Comparison of ENCODE assay signal across 28 cellular contexts in the genomic region with DNA sequence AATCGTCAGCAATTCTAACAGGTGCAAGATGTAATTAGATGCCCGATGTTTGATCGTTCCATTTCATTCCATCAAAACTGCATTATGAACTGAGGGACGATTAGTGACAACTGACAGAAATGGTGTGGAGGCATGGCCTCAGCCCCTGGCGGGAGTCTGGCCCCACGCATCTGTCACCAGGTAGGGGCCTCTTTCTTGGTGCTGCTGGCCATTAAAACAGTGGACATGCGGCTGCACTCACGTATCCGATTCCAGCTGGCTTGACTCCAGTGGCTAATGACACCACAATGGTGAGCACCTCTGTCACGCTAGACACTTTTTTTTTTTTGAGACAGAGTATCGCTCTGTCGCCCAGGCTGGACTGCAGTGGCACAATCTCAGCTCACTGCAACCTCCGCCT.
"Had no signal": no experiment of that assay in that cellular context is flagged by ENCODE, and none has a peak within 500 bp of the region (broad histone marks: within the 10 kb centered on the region; RNA-seq: fewer than 3 reads in every experiment).

No MANE protein-coding gene starts in this region.

- ATAC-seq: activated CD4-positive, CD25-positive, alpha-beta regulatory T cell treated with anti-CD3 and anti-CD28 coated beads, Interleukin-2, amount 50 U/mL, for 24 hours; activated CD8-positive, alpha-beta memory T cell treated with anti-CD3 and anti-CD28 coated beads, Interleukin-2, amount 10 ng/mL, durations not matched to agents 7 days and 5 days; activated CD8-positive, alpha-beta T cell treated with anti-CD3 and anti-CD28 coated beads for 36 hours; activated naive CD4-positive, alpha-beta T cell treated with anti-CD3 and anti-CD28 coated beads, Interleukin-2, amount 50 U/mL, for 72 hours; activated T-cell treated with anti-CD3 and anti-CD28 coated beads, Interleukin-2, amount 50 U/mL, for 72 hours; gastroesophageal sphincter; T-helper 17 cell had no signal

- DNase-seq: activated B cell treated with CpG ODN at 0.5 μM for 24 hours; activated CD4-positive, alpha-beta T cell treated with anti-CD3 and anti-CD28 coated beads for 48 hours; activated CD4-positive, alpha-beta T cell treated with anti-CD3 and anti-CD28 coated beads, Interleukin-2, amount 50 U/mL, for 1 hour; activated CD4-positive, alpha-beta T cell treated with anti-CD3 and anti-CD28 coated beads, Interleukin-2, amount 50 U/mL, for 48 hours; activated CD8-positive, alpha-beta memory T cell treated with anti-CD3 and anti-CD28 coated beads, Interleukin-2, amount 10 ng/mL, durations not matched to agents 7 days and 5 days; activated CD8-positive, alpha-beta memory T cell treated with anti-CD3 and anti-CD28 coated beads, Interleukin-2, amount 50 U/mL, for 4 hours; activated CD8-positive, alpha-beta T cell treated with anti-CD3 and anti-CD28 coated beads for 36 hours; activated gamma-delta T cell; activated naive CD4-positive, alpha-beta T cell; activated naive CD4-positive, alpha-beta T cell treated with anti-CD3 and anti-CD28 coated beads, Interleukin-2, amount 10 ng/mL, durations not matched to agents 7 days and 5 days; activated naive CD8-positive, alpha-beta T cell treated with anti-CD3 and anti-CD28 coated beads, Interleukin-2, amount 10 ng/mL, durations not matched to agents 7 days and 5 days; activated T-cell treated with anti-CD3 and anti-CD28 coated beads for 4 hours; activated T-cell treated with anti-CD3 and anti-CD28 coated beads, Interleukin-2, amount 50 U/mL, for 24 hours; activated T-cell treated with anti-CD3 and anti-CD28 coated beads, Interleukin-2, amount 50 U/mL, for 72 hours; central memory CD4-positive, alpha-beta T cell; cerebellar nuclear complex; colonic mucosa; effector CD8-positive, alpha-beta T cell; esophagus squamous epithelium; foreskin melanocyte; T-helper 17 cell; T1000; WERI-Rb-1 had no signal

- H3K4me3 Mint-ChIP-seq: activated B cell treated with CpG ODN at 0.5 μM for 24 hours; activated CD8-positive, alpha-beta memory T cell treated with anti-CD3 and anti-CD28 coated beads, Interleukin-2, amount 10 ng/mL, durations not matched to agents 7 days and 5 days; activated CD8-positive, alpha-beta T cell treated with anti-CD3 and anti-CD28 coated beads for 36 hours; activated naive CD4-positive, alpha-beta T cell treated with anti-CD3 and anti-CD28 coated beads, Interleukin-2, amount 10 ng/mL, durations not matched to agents 7 days and 5 days; activated naive CD8-positive, alpha-beta T cell treated with anti-CD3 and anti-CD28 coated beads, Interleukin-2, amount 10 ng/mL, durations not matched to agents 7 days and 5 days; activated T-cell treated with anti-CD3 and anti-CD28 coated beads, Interleukin-2, amount 50 U/mL, for 24 hours; activated T-cell treated with anti-CD3 and anti-CD28 coated beads, Interleukin-2, amount 50 U/mL, for 72 hours; brain; T-helper 17 cell; T-helper 2 cell treated with Interferon-gamma antibody and Interleukin-4, amounts not matched to agents 5 μg/mL and 100 μg/mL, for 36 hours had no signal

- H3K27me3 Mint-ChIP-seq: activated B cell treated with CpG ODN at 0.5 μM for 24 hours; activated CD8-positive, alpha-beta memory T cell treated with anti-CD3 and anti-CD28 coated beads, Interleukin-2, amount 10 ng/mL, durations not matched to agents 7 days and 5 days; activated naive CD4-positive, alpha-beta T cell treated with anti-CD3 and anti-CD28 coated beads, Interleukin-2, amount 10 ng/mL, durations not matched to agents 7 days and 5 days had no signal

- H3K27ac Mint-ChIP-seq: activated B cell treated with CpG ODN at 0.5 μM for 24 hours; activated CD8-positive, alpha-beta memory T cell treated with anti-CD3 and anti-CD28 coated beads, Interleukin-2, amount 10 ng/mL, durations not matched to agents 7 days and 5 days; activated CD8-positive, alpha-beta T cell treated with anti-CD3 and anti-CD28 coated beads for 36 hours; activated naive CD4-positive, alpha-beta T cell treated with anti-CD3 and anti-CD28 coated beads, Interleukin-2, amount 10 ng/mL, durations not matched to agents 7 days and 5 days; activated naive CD4-positive, alpha-beta T cell treated with anti-CD3 and anti-CD28 coated beads, Interleukin-2, amount 50 U/mL, for 72 hours; activated naive CD8-positive, alpha-beta T cell treated with anti-CD3 and anti-CD28 coated beads, Interleukin-2, amount 10 ng/mL, durations not matched to agents 7 days and 5 days; activated T-cell treated with anti-CD3 and anti-CD28 coated beads, Interleukin-2, amount 50 U/mL, for 24 hours; activated T-cell treated with anti-CD3 and anti-CD28 coated beads, Interleukin-2, amount 50 U/mL, for 72 hours; brain; T-helper 17 cell; T-helper 2 cell treated with Interferon-gamma antibody and Interleukin-4, amounts not matched to agents 5 μg/mL and 100 μg/mL, for 36 hours had no signal

- H3K4me1 Mint-ChIP-seq: activated B cell treated with CpG ODN at 0.5 μM for 24 hours; activated CD8-positive, alpha-beta memory T cell treated with anti-CD3 and anti-CD28 coated beads, Interleukin-2, amount 10 ng/mL, durations not matched to agents 7 days and 5 days; activated naive CD4-positive, alpha-beta T cell treated with anti-CD3 and anti-CD28 coated beads, Interleukin-2, amount 10 ng/mL, durations not matched to agents 7 days and 5 days; activated naive CD8-positive, alpha-beta T cell treated with anti-CD3 and anti-CD28 coated beads, Interleukin-2, amount 10 ng/mL, durations not matched to agents 7 days and 5 days; brain; T-helper 17 cell had no signal

- H3K36me3 Mint-ChIP-seq: activated CD8-positive, alpha-beta memory T cell treated with anti-CD3 and anti-CD28 coated beads, Interleukin-2, amount 10 ng/mL, durations not matched to agents 7 days and 5 days; activated naive CD4-positive, alpha-beta T cell treated with anti-CD3 and anti-CD28 coated beads, Interleukin-2, amount 10 ng/mL, durations not matched to agents 7 days and 5 days; activated naive CD4-positive, alpha-beta T cell treated with anti-CD3 and anti-CD28 coated beads, Interleukin-2, amount 50 U/mL, for 72 hours; activated naive CD8-positive, alpha-beta T cell treated with anti-CD3 and anti-CD28 coated beads, Interleukin-2, amount 10 ng/mL, durations not matched to agents 7 days and 5 days; brain had no signal

- H3K9me3 Mint-ChIP-seq: activated B cell treated with CpG ODN at 0.5 μM for 24 hours; activated CD8-positive, alpha-beta T cell treated with anti-CD3 and anti-CD28 coated beads for 36 hours; activated naive CD4-positive, alpha-beta T cell treated with anti-CD3 and anti-CD28 coated beads, Interleukin-2, amount 10 ng/mL, durations not matched to agents 7 days and 5 days; activated naive CD4-positive, alpha-beta T cell treated with anti-CD3 and anti-CD28 coated beads, Interleukin-2, amount 50 U/mL, for 72 hours; activated naive CD8-positive, alpha-beta T cell treated with anti-CD3 and anti-CD28 coated beads, Interleukin-2, amount 10 ng/mL, durations not matched to agents 7 days and 5 days; activated T-cell treated with anti-CD3 and anti-CD28 coated beads, Interleukin-2, amount 50 U/mL, for 24 hours; activated T-cell treated with anti-CD3 and anti-CD28 coated beads, Interleukin-2, amount 50 U/mL, for 72 hours; T-helper 2 cell treated with Interferon-gamma antibody and Interleukin-4, amounts not matched to agents 5 μg/mL and 100 μg/mL, for 36 hours had no signal
